ENCODE assay signal across 8 cellular contexts in the genomic region with DNA sequence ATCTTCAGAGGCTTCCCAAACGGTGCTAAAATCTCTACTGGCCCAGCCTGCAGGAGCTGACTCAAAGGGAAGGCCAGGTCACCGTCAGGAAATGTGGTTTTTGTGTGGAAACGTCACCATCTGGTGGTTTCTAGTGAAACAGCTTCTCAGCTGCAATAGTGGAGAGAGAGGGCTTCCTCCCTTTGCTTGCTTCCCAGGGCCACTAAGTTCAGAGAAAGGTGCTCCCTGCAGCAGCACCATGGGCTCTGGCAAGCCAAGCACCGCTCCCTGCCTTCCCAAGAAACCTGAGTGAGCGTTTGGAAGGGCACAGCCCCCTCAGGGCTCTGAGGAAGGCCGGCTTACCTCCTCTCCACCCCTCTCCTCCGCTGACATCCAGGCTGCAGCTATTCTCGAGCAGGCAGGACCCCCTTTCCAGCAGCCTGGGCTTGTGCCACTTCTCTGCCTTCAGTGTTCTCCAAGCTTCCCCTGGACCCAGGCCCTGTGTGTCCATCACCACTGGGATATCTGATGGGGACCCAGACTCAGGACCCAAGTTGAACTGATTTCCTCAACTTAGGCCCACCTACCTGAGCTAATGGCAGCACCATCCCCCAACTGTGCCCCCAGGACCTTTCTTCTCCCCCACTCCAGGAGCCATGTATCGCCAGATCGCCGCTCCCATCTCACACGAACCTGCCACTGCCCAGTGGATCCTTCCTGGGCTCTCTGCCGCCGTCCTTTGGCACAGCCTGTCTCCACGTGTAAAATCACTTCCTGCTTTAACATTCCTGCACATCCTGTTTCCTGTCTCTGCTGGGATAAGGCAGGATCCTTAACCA. TPM values are rescaled to one million over a fixed set of nuclear protein-coding genes. Genes with fewer than 3 reads are reported as not detected.
A peak's percentile ranks its signal among the peaks of the same experiment; 100 is the strongest.
DNase-seq lines count a peak whose midpoint lies in the region; ATAC-seq and TF ChIP-seq lines count a peak whose summit lies in the region.

No MANE protein-coding gene starts in this region.

- CTCF ChIA-PET in activated CD4-positive, alpha-beta memory T cell treated with anti-CD3 and anti-CD28 coated beads for 36 hours (lab: Charles Lee), result interaction anchor here (1.0 to 2.6 kb wide), 7 partner anchors 11 to 756 kb away, joined by 3 to 33 read pairs (median 4); no protein-coding TSS in a partner anchor

- intact Hi-C loops in activated CD4-positive, alpha-beta memory T cell treated with anti-CD3 and anti-CD28 coated beads for 36 hours (cut with micrococcal nuclease), result loop anchor here (1.0 to 5.0 kb wide), 2 partner anchors 701 to 753 kb away; no protein-coding TSS in a partner anchor

- in situ Hi-C loops in Caki2 (cut with HindIII; ENCODE audit: low pct_unique_long_range_greater_than_20kb, low sequenced_read_pairs), result no loop called here

- H3K27ac Mint-ChIP-seq in activated CD4-positive, alpha-beta memory T cell treated with anti-CD3 and anti-CD28 coated beads for 36 hours, result no peak overlapping the region
- H3K27ac Mint-ChIP-seq in glutamatergic neuron (ENCODE audit: unreplicated experiment), result peak overlapping the region; percentile 38

- no peak overlapping the region for H3K4me3 Mint-ChIP-seq in activated CD4-positive, alpha-beta memory T cell treated with anti-CD3 and anti-CD28 coated beads for 36 hours
- no peak overlapping the region for H3K4me3 Mint-ChIP-seq in glutamatergic neuron (ENCODE audit: unreplicated experiment)

- ATAC-seq in GM18519 (IDR thresholded peaks at IDR 0.05; ENCODE audit: low FRiP score, unreplicated experiment), result peak; percentile 86
- peak; percentile 88 for ATAC-seq in HG02938 (IDR thresholded peaks at IDR 0.05; ENCODE audit: unreplicated experiment)

- H3K9me3 Mint-ChIP-seq in activated CD4-positive, alpha-beta memory T cell treated with anti-CD3 and anti-CD28 coated beads for 36 hours, result peaks cover 2% of the 10 kb centered on the region
- H3K9me3 Mint-ChIP-seq in glutamatergic neuron (ENCODE audit: unreplicated experiment), result peaks cover 12% of the 10 kb centered on the region

- H3K36me3 Mint-ChIP-seq in activated CD4-positive, alpha-beta memory T cell treated with anti-CD3 and anti-CD28 coated beads for 36 hours, result no peaks in the 10 kb centered on the region
- peaks cover 5% of the 10 kb centered on the region for H3K36me3 Mint-ChIP-seq in glutamatergic neuron (ENCODE audit: unreplicated experiment)

- DNase-seq in Caki2 (ENCODE audit: low read depth) (peak; percentile 28), NCI-H1694 treated with DMSO at 0.1 percent for 48 hours (lab: John Stamatoyannopoulos, UW) (peak; percentile 42), glutamatergic neuron (peak; percentile 47), putamen (ENCODE audit: low spot score) (peak; percentile 39), OCI-M2 (lab: John Stamatoyannopoulos, UW; ENCODE audit: unreplicated experiment) (no peak)
- DNase-seq in activated CD4-positive, alpha-beta memory T cell treated with anti-CD3 and anti-CD28 coated beads for 36 hours, result peak; percentile 68

- POLR2A ChIA-PET in activated CD4-positive, alpha-beta memory T cell treated with anti-CD3 and anti-CD28 coated beads for 36 hours (lab: Charles Lee), result no interaction called here

- TF ChIP-seq CTCF in glutamatergic neuron (IDR thresholded peaks at IDR 0.05; ENCODE audit: partially characterized antibody, unreplicated experiment), result peak; percentile 47

- peaks cover 2% of the 10 kb centered on the region for H3K27me3 Mint-ChIP-seq in activated CD4-positive, alpha-beta memory T cell treated with anti-CD3 and anti-CD28 coated beads for 36 hours
- H3K27me3 Mint-ChIP-seq in glutamatergic neuron (ENCODE audit: unreplicated experiment), result peaks cover 9% of the 10 kb centered on the region

- peaks cover 10% of the 10 kb centered on the region for H3K4me1 Mint-ChIP-seq in activated CD4-positive, alpha-beta memory T cell treated with anti-CD3 and anti-CD28 coated beads for 36 hours (ENCODE audit: low read depth)
- peaks cover 7% of the 10 kb centered on the region for H3K4me1 Mint-ChIP-seq in glutamatergic neuron (ENCODE audit: low read depth, unreplicated experiment)

RNA-seq across cellular contexts. Expression of a gene that starts 9.8 kb away (rescaled TPM):
- not detected in 2 replicates for total RNA-seq in Caki2 (2014; rRNA removed; shearing (Covaris generic); ENCODE audit: low replicate concordance)
- not detected for total RNA-seq in activated CD4-positive, alpha-beta memory T cell treated with anti-CD3 and anti-CD28 coated beads for 36 hours
- not detected for total RNA-seq in glutamatergic neuron (ENCODE audit: unreplicated experiment)
